Comparison of ENCODE assay signal across 1 cellular context in the genomic region with DNA sequence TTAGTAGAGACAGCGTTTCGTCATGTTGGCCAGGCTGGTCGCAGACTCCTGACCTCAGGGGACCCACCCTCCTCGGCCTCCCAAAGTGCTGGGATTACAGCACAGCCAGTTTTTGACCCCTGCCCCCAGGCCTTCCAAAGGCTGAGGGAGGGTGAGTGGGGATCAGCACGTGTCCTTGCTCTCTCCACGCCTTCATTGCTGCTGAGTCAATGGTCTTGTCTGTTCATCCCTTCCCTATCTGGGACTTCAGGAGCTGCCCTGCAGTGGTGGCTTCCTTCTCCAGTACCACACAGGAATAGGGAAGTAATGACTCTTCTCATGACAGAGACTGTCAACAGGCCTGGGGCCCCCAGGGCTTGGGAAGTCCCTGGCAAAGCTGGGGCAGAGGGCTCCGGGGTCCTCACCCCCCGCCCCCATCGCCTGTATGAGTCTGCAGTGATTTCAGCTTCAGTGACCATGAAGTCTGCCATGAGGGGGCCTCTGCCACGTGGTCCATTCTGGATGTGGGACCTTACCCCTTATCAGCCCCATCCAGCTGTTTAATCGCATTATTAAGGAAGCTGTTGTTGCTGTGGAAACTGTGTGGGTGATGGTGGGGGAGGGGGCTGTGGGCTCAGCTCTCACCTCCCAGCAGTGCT.
TF ChIP-seq lines count a peak whose summit lies in the region.

No MANE protein-coding gene starts in this region.

TF ChIP-seq in HepG2, 621 proteins besides CTCF, POLR2A, EP300 and RAD21 (continued from another document and continues in another):
- TF ChIP-seq KDM5B (CRISPR knock-in tag; IDR thresholded peaks at IDR 0.05; ENCODE audit: borderline replicate concordance) (no peak), ZNF235 (CRISPR knock-in tag; IDR thresholded peaks at IDR 0.05; ENCODE audit: borderline replicate concordance) (no peak), ZNF776 (CRISPR knock-in tag; IDR thresholded peaks at IDR 0.05) (no peak), ZFX (CRISPR knock-in tag; IDR thresholded peaks at IDR 0.05; ENCODE audit: low read depth) (peak; percentile 78), ZNF34 (CRISPR knock-in tag; IDR thresholded peaks at IDR 0.05; ENCODE audit: borderline replicate concordance) (no peak), PHF21A (CRISPR knock-in tag; IDR thresholded peaks at IDR 0.05) (peak; percentile 55; the same call in 1 of the 2 replicates), CENPT (CRISPR knock-in tag; IDR thresholded peaks at IDR 0.05; ENCODE audit: low read depth) (no peak), ZNF30 (CRISPR knock-in tag; IDR thresholded peaks at IDR 0.05) (no peak), ZNF652 (CRISPR knock-in tag; IDR thresholded peaks at IDR 0.05; ENCODE audit: borderline replicate concordance, low read depth) (no peak), ZNF430 (CRISPR knock-in tag; IDR thresholded peaks at IDR 0.05) (no peak), MED13 (CRISPR knock-in tag; IDR thresholded peaks at IDR 0.05) (no peak), HMGA1 (CRISPR knock-in tag; conservative IDR thresholded peaks at IDR 0.05) (no peak), ZNF225 (CRISPR knock-in tag; IDR thresholded peaks at IDR 0.05) (no peak), TBP (CRISPR knock-in tag; IDR thresholded peaks at IDR 0.05) (no peak), RBM39 (IDR thresholded peaks at IDR 0.05; ENCODE audit: low read depth, low read length, poor library complexity, severe bottlenecking) (no peak), PCBP1 (IDR thresholded peaks at IDR 0.05; ENCODE audit: borderline replicate concordance, low read depth, low read length) (no peak), RARG (CRISPR knock-in tag; IDR thresholded peaks at IDR 0.05; ENCODE audit: low read depth) (no peak), ZNF264 (CRISPR knock-in tag; IDR thresholded peaks at IDR 0.05) (peak; percentile 100), ZNF382 (CRISPR knock-in tag; IDR thresholded peaks at IDR 0.05; ENCODE audit: borderline replicate concordance) (no peak), SATB2 (CRISPR knock-in tag; IDR thresholded peaks at IDR 0.05) (no peak), BORCS8-MEF2B (CRISPR knock-in tag; IDR thresholded peaks at IDR 0.05) (no peak), HDAC6 (IDR thresholded peaks at IDR 0.05; ENCODE audit: low read depth, low read length) (no peak), ZNF510 (CRISPR knock-in tag; IDR thresholded peaks at IDR 0.05; ENCODE audit: low read depth) (no peak), NFIB (CRISPR knock-in tag; IDR thresholded peaks at IDR 0.05; ENCODE audit: borderline replicate concordance) (no peak), ZNF460 (CRISPR knock-in tag; IDR thresholded peaks at IDR 0.05; ENCODE audit: borderline replicate concordance) (peak; percentile 88), GATAD2A (CRISPR knock-in tag; IDR thresholded peaks at IDR 0.05) (peak; percentile 91), PPARG (CRISPR knock-in tag; conservative IDR thresholded peaks at IDR 0.05) (peak; percentile 65), JDP2 (CRISPR knock-in tag; IDR thresholded peaks at IDR 0.05; ENCODE audit: borderline replicate concordance) (no peak)
- TF ChIP-seq, protein P1, sequence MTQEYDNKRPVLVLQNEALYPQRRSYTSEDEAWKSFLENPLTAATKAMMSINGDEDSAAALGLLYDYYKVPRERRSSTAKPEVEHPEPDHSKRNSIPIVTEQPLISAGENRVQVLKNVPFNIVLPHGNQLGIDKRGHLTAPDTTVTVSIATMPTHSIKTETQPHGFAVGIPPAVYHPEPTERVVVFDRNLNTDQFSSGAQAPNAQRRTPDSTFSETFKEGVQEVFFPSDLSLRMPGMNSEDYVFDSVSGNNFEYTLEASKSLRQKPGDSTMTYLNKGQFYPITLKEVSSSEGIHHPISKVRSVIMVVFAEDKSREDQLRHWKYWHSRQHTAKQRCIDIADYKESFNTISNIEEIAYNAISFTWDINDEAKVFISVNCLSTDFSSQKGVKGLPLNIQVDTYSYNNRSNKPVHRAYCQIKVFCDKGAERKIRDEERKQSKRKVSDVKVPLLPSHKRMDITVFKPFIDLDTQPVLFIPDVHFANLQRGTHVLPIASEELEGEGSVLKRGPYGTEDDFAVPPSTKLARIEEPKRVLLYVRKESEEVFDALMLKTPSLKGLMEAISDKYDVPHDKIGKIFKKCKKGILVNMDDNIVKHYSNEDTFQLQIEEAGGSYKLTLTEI (CRISPR knock-in tag; conservative IDR thresholded peaks at IDR 0.05) = no peak
- TF ChIP-seq, protein P2, sequence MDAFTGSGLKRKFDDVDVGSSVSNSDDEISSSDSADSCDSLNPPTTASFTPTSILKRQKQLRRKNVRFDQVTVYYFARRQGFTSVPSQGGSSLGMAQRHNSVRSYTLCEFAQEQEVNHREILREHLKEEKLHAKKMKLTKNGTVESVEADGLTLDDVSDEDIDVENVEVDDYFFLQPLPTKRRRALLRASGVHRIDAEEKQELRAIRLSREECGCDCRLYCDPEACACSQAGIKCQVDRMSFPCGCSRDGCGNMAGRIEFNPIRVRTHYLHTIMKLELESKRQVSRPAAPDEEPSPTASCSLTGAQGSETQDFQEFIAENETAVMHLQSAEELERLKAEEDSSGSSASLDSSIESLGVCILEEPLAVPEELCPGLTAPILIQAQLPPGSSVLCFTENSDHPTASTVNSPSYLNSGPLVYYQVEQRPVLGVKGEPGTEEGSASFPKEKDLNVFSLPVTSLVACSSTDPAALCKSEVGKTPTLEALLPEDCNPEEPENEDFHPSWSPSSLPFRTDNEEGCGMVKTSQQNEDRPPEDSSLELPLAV (CRISPR knock-in tag; conservative IDR thresholded peaks at IDR 0.05; ENCODE audit: low read depth) = no peak
- TF ChIP-seq, protein P3, sequence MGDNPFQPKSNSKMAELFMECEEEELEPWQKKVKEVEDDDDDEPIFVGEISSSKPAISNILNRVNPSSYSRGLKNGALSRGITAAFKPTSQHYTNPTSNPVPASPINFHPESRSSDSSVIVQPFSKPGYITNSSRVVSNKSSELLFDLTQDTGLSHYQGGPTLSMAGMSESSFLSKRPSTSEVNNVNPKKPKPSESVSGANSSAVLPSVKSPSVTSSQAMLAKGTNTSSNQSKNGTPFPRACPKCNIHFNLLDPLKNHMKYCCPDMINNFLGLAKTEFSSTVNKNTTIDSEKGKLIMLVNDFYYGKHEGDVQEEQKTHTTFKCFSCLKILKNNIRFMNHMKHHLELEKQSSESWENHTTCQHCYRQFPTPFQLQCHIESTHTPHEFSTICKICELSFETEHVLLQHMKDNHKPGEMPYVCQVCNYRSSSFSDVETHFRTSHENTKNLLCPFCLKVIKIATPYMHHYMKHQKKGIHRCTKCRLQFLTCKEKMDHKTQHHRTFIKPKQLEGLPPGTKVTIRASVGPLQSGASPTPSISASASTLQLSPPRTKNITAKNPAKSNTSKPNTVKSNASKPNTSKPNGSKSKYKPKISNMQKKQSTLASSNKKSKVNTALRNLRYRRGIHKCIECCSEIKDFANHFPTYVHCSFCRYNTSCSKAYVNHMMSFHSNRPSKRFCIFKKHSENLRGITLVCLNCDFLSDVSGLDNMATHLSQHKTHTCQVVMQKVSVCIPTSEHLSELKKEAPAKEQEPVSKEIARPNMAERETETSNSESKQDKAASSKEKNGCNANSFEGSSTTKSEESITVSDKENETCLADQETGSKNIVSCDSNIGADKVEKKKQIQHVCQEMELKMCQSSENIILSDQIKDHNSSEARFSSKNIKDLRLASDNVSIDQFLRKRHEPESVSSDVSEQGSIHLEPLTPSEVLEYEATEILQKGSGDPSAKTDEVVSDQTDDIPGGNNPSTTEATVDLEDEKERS (CRISPR knock-in tag; IDR thresholded peaks at IDR 0.05) = peak; percentile 62; the same call in 1 of the 2 replicates
- TF ChIP-seq, protein P4, sequence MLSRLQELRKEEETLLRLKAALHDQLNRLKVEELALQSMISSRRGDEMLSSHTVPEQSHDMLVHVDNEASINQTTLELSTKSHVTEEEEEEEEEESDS (CRISPR knock-in tag; IDR thresholded peaks at IDR 0.05; ENCODE audit: borderline replicate concordance) = no peak
- TF ChIP-seq, protein P5, sequence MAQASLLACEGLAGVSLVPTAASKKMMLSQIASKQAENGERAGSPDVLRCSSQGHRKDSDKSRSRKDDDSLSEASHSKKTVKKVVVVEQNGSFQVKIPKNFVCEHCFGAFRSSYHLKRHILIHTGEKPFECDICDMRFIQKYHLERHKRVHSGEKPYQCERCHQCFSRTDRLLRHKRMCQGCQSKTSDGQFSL (CRISPR knock-in tag; IDR thresholded peaks at IDR 0.05) = no peak
- TF ChIP-seq, protein P6, sequence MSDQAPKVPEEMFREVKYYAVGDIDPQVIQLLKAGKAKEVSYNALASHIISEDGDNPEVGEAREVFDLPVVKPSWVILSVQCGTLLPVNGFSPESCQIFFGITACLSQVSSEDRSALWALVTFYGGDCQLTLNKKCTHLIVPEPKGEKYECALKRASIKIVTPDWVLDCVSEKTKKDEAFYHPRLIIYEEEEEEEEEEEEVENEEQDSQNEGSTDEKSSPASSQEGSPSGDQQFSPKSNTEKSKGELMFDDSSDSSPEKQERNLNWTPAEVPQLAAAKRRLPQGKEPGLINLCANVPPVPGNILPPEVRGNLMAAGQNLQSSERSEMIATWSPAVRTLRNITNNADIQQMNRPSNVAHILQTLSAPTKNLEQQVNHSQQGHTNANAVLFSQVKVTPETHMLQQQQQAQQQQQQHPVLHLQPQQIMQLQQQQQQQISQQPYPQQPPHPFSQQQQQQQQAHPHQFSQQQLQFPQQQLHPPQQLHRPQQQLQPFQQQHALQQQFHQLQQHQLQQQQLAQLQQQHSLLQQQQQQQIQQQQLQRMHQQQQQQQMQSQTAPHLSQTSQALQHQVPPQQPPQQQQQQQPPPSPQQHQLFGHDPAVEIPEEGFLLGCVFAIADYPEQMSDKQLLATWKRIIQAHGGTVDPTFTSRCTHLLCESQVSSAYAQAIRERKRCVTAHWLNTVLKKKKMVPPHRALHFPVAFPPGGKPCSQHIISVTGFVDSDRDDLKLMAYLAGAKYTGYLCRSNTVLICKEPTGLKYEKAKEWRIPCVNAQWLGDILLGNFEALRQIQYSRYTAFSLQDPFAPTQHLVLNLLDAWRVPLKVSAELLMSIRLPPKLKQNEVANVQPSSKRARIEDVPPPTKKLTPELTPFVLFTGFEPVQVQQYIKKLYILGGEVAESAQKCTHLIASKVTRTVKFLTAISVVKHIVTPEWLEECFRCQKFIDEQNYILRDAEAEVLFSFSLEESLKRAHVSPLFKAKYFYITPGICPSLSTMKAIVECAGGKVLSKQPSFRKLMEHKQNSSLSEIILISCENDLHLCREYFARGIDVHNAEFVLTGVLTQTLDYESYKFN (CRISPR knock-in tag; conservative IDR thresholded peaks at IDR 0.05) = peak; percentile 72
- TF ChIP-seq, protein P7, sequence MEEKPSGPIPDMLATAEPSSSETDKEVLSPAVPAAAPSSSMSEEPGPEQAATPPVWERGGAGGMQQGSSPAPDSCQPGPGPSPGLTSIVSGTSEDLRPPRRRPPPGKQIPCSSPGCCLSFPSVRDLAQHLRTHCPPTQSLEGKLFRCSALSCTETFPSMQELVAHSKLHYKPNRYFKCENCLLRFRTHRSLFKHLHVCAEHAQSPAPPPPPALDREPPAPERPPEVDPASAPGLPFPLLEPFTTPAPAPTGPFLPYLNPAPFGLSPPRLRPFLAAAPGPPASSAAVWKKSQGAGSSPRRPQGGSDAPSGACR (CRISPR knock-in tag; IDR thresholded peaks at IDR 0.05) = no peak
- TF ChIP-seq, protein P8, sequence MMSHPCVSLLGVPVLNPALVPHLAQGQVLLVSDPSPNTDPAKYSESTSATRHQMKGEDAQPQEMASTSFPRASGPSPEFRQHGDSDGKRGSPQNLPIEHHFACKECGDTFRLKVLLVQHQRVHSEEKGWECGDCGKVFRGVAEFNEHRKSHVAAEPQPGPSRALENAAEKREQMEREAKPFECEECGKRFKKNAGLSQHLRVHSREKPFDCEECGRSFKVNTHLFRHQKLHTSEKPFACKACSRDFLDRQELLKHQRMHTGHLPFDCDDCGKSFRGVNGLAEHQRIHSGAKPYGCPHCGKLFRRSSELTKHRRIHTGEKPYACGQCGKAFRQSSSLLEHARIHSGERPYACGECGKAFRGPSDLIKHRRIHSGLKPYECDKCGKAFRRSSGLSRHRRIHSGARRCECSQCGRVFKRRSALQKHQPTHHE (CRISPR knock-in tag; IDR thresholded peaks at IDR 0.05; ENCODE audit: borderline replicate concordance) = no peak
- TF ChIP-seq, protein P9, sequence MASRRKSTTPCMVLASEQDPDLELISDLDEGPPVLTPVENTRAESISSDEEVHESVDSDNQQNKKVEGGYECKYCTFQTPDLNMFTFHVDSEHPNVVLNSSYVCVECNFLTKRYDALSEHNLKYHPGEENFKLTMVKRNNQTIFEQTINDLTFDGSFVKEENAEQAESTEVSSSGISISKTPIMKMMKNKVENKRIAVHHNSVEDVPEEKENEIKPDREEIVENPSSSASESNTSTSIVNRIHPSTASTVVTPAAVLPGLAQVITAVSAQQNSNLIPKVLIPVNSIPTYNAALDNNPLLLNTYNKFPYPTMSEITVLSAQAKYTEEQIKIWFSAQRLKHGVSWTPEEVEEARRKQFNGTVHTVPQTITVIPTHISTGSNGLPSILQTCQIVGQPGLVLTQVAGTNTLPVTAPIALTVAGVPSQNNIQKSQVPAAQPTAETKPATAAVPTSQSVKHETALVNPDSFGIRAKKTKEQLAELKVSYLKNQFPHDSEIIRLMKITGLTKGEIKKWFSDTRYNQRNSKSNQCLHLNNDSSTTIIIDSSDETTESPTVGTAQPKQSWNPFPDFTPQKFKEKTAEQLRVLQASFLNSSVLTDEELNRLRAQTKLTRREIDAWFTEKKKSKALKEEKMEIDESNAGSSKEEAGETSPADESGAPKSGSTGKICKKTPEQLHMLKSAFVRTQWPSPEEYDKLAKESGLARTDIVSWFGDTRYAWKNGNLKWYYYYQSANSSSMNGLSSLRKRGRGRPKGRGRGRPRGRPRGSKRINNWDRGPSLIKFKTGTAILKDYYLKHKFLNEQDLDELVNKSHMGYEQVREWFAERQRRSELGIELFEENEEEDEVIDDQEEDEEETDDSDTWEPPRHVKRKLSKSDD (CRISPR knock-in tag; IDR thresholded peaks at IDR 0.05; ENCODE audit: low read depth) = no peak
- TF ChIP-seq, protein P10, sequence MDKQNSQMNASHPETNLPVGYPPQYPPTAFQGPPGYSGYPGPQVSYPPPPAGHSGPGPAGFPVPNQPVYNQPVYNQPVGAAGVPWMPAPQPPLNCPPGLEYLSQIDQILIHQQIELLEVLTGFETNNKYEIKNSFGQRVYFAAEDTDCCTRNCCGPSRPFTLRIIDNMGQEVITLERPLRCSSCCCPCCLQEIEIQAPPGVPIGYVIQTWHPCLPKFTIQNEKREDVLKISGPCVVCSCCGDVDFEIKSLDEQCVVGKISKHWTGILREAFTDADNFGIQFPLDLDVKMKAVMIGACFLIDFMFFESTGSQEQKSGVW (CRISPR knock-in tag; IDR thresholded peaks at IDR 0.05; ENCODE audit: borderline replicate concordance) = no peak
- TF ChIP-seq, protein P11, sequence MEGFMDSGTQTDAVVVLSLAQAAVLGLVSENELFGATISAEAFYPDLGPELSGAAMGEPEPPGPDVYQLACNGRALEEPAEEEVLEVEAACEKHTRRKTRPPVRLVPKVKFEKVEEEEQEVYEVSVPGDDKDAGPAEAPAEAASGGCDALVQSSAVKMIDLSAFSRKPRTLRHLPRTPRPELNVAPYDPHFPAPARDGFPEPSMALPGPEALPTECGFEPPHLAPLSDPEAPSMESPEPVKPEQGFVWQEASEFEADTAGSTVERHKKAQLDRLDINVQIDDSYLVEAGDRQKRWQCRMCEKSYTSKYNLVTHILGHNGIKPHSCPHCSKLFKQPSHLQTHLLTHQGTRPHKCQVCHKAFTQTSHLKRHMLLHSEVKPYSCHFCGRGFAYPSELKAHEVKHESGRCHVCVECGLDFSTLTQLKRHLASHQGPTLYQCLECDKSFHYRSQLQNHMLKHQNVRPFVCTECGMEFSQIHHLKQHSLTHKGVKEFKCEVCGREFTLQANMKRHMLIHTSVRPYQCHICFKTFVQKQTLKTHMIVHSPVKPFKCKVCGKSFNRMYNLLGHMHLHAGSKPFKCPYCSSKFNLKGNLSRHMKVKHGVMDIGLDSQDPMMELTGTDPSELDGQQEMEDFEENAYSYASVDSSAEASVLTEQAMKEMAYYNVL (CRISPR knock-in tag; IDR thresholded peaks at IDR 0.05; ENCODE audit: borderline replicate concordance) = peak; percentile 68; the same call in 1 of the 2 replicates
